14 cellular contexts compared by ENCODE assay signal in genomic region chr11:111745719-111746504, GRCh38. TPM values are rescaled to one million over a fixed set of nuclear protein-coding genes. Genes with fewer than 3 reads are reported as not detected.
DNase-seq lines count a peak whose midpoint lies in the region; TF ChIP-seq lines count a peak whose summit lies in the region.
"Had no signal": no experiment of that assay in that cellular context is flagged by ENCODE, and none has a peak within 500 bp of the region (broad histone marks: within the 10 kb centered on the region; RNA-seq: fewer than 3 reads in every experiment).

No MANE protein-coding gene starts in this region.

- no peak overlapping the region for H3K4me3 ChIP-seq in HEK293 (ENCODE audit: low read depth, low read length)
- no peak overlapping the region for H3K4me3 ChIP-seq in brain microvascular endothelial cell (ENCODE audit: low read depth, low read length)
- H3K4me3 ChIP-seq in uterus: no peak overlapping the region
- H3K4me3 ChIP-seq in CD4-positive, alpha-beta memory T cell (ENCODE audit: low read length in 2 of 2): no peak overlapping the region
- H3K4me3 ChIP-seq: psoas muscle had no signal

- H3K36me3 Mint-ChIP-seq in CD4-positive, alpha-beta memory T cell: peaks cover 62 to 82% of the 10 kb centered on the region in 2 donors

- H3K27ac ChIP-seq in HEK293 (ENCODE audit: extremely low read depth, low read depth, low read length): no peak overlapping the region
- H3K27ac ChIP-seq in brain microvascular endothelial cell: peak overlapping the region; percentile 85
- peak overlapping the region; percentile 49 to 71 for H3K27ac ChIP-seq in uterus
- no peak overlapping the region for H3K27ac ChIP-seq in CD4-positive, alpha-beta memory T cell (ENCODE audit: low read depth, low read length)
- H3K27ac ChIP-seq in substantia nigra (ENCODE audit: low read depth, low read length, poor library complexity, severe bottlenecking): no peak overlapping the region
- H3K27ac ChIP-seq: psoas muscle had no signal

- peaks cover 0 to 2% (median 0%) of the 10 kb centered on the region in 8 donors for H3K9me3 Mint-ChIP-seq in CD4-positive, alpha-beta memory T cell
- H3K9me3 Mint-ChIP-seq: activated T-helper 1 cell treated with anti-CD3 and anti-CD28 coated beads, Interleukin-12 subunit alpha, Interleukin-12 subunit beta, Interleukin-2, Interleukin-4 antibody, amounts not matched to agents 30 ng/mL and 10 ng/mL and 1 ng/mL, durations not matched to agents 14 hours and 24 hours and 36 hours; T-helper 1 cell treated with Interleukin-12 subunit alpha and Interleukin-12 subunit beta and Interleukin-4 antibody, amounts not matched to agents 30 μg/mL and 1 μg/mL, for 36 hours had no signal

- H3K4me3 Mint-ChIP-seq in CD4-positive, alpha-beta memory T cell: no peak overlapping the region
- H3K4me3 Mint-ChIP-seq: activated T-helper 1 cell treated with anti-CD3 and anti-CD28 coated beads, Interleukin-12 subunit alpha, Interleukin-12 subunit beta, Interleukin-2, Interleukin-4 antibody, amounts not matched to agents 30 ng/mL and 10 ng/mL and 1 ng/mL, durations not matched to agents 14 hours and 24 hours and 36 hours; T-helper 1 cell treated with Interleukin-12 subunit alpha and Interleukin-12 subunit beta and Interleukin-4 antibody, amounts not matched to agents 30 μg/mL and 1 μg/mL, for 36 hours had no signal

- intact Hi-C loops in uterus (cut with DNase I; ENCODE audit: low total_unique reads): no loop called here
- intact Hi-C loops in CD4-positive, alpha-beta memory T cell (cut with micrococcal nuclease): no loop called here

- peak overlapping the region in 2 of 7 donors; percentile 19 to 37 for H3K27ac Mint-ChIP-seq in CD4-positive, alpha-beta memory T cell
- H3K27ac Mint-ChIP-seq: activated T-helper 1 cell treated with anti-CD3 and anti-CD28 coated beads, Interleukin-12 subunit alpha, Interleukin-12 subunit beta, Interleukin-2, Interleukin-4 antibody, amounts not matched to agents 30 ng/mL and 10 ng/mL and 1 ng/mL, durations not matched to agents 14 hours and 24 hours and 36 hours; T-helper 1 cell treated with Interleukin-12 subunit alpha and Interleukin-12 subunit beta and Interleukin-4 antibody, amounts not matched to agents 30 μg/mL and 1 μg/mL, for 36 hours had no signal

- peaks cover 3 to 94% of the 10 kb centered on the region in 2 experiments; a peak in 2 of 3 replicates for H3K36me3 ChIP-seq in HEK293 (ENCODE audit: control insufficient read depth in 2 of 2, insufficient read depth in 1 of 2, low read length in 2 of 2)
- peaks cover 43% of the 10 kb centered on the region for H3K36me3 ChIP-seq in brain microvascular endothelial cell (replicated peaks)
- H3K36me3 ChIP-seq in uterus: no peaks in the 10 kb centered on the region
- H3K36me3 ChIP-seq in CD4-positive, alpha-beta memory T cell (ENCODE audit: insufficient read depth, low read length): peaks cover 67% of the 10 kb centered on the region

- no peak for TF ChIP-seq POLR2A in uterus (IDR thresholded peaks at IDR 0.05)

- H3K4me1 ChIP-seq in HEK293 (ENCODE audit: control insufficient read depth, insufficient read depth, low read length) (no peaks in the 10 kb centered on the region), uterus (no peaks in the 10 kb centered on the region)
- H3K4me1 ChIP-seq in CD4-positive, alpha-beta memory T cell (ENCODE audit: insufficient read depth, low read length): no peaks in the 10 kb centered on the region

- no peak for DNase-seq in brain microvascular endothelial cell
- DNase-seq in iris pigment epithelial cell (ENCODE audit: low read depth): peak; percentile 78
- no peak for DNase-seq in uterus
- DNase-seq in CD4-positive, alpha-beta memory T cell: no peak
- DNase-seq in substantia nigra (lab: John Stamatoyannopoulos, UW): no peak
- DNase-seq in activated CD4-positive, CD25-positive, alpha-beta regulatory T cell (lab: John Stamatoyannopoulos, UW): no peak
- DNase-seq: activated CD4-positive, alpha-beta T cell treated with anti-CD3 and anti-CD28 coated beads for 48 hours; aorta; midbrain; psoas muscle; stimulated activated naive CD8-positive, alpha-beta T cell treated with anti-CD3 and anti-CD28 coated beads, Interleukin-15, Interleukin-2, amounts not matched to agents 100 U/mL and 50 U/mL, for 24 hours had no signal

- CTCF ChIA-PET in HEK293 (lab: Yijun Ruan, JAX): no interaction called here
- CTCF ChIA-PET in CD4-positive, alpha-beta memory T cell (lab: Charles Lee; ENCODE audit: partially characterized antibody): interaction anchor here (1.2 kb wide), 1 partner anchor 30 kb away, joined by 4 read pairs; no protein-coding TSS in a partner anchor

- H3K9me3 ChIP-seq in HEK293 (ENCODE audit: control insufficient read depth, insufficient read depth, low read depth, low read length) (no peaks in the 10 kb centered on the region), uterus (no peaks in the 10 kb centered on the region)
- no peaks in the 10 kb centered on the region for H3K9me3 ChIP-seq in CD4-positive, alpha-beta memory T cell (ENCODE audit: control insufficient read depth in 1 of 2, low read length in 2 of 2)
- H3K9me3 ChIP-seq: psoas muscle had no signal

- H3K4me1 Mint-ChIP-seq in CD4-positive, alpha-beta memory T cell: peaks cover 0 to 13% (median 0%) of the 10 kb centered on the region in 4 donors

- TF ChIP-seq CTCF in HEK293 (tag by site-specific recombination; IDR thresholded peaks at IDR 0.05): no peak
- TF ChIP-seq CTCF in brain microvascular endothelial cell (IDR thresholded peaks at IDR 0.05; ENCODE audit: low read depth, low read length, missing control alignments): no peak
- TF ChIP-seq CTCF in uterus (IDR thresholded peaks at IDR 0.05): no peak

- H3K27me3 ChIP-seq in brain microvascular endothelial cell (replicated peaks): no peaks in the 10 kb centered on the region
- no peaks in the 10 kb centered on the region for H3K27me3 ChIP-seq in uterus
- no peaks in the 10 kb centered on the region for H3K27me3 ChIP-seq in CD4-positive, alpha-beta memory T cell (ENCODE audit: insufficient read depth, low read length)

- H3K27me3 Mint-ChIP-seq in CD4-positive, alpha-beta memory T cell: no peaks in the 10 kb centered on the region

- in situ Hi-C loops in brain microvascular endothelial cell (cut with HindIII; ENCODE audit: low pct_ligation_motif_present, low sequenced_read_pairs): no loop called here

- POLR2A ChIA-PET in HEK293 (lab: Yijun Ruan, JAX): no interaction called here
- POLR2A ChIA-PET in CD4-positive, alpha-beta memory T cell (lab: Charles Lee; ENCODE audit: partially characterized antibody): no interaction called here

TF ChIP-seq in HEK293, 187 proteins besides CTCF, POLR2A, EP300 and RAD21:
- TF ChIP-seq SCRT2 (tag by site-specific recombination; IDR thresholded peaks at IDR 0.05): no peak
- no peak for TF ChIP-seq ZNF623 (tag by site-specific recombination; IDR thresholded peaks at IDR 0.05)
- TF ChIP-seq ZNF146 (tag by site-specific recombination; IDR thresholded peaks at IDR 0.05): peak; percentile 95

RNA-seq across cellular contexts. Expression of gene PPP2R1B, which starts 20.3 kb away (rescaled TPM):
- total RNA-seq in uterus: 10 to 100 TPM; 12.0 to 30.0 (median 28.4) TPM
- 10 to 100 TPM; 38.9 to 39.1 TPM for total RNA-seq in CD4-positive, alpha-beta memory T cell
- 10 to 100 TPM; 18.4 to 27.9 TPM for polyA plus RNA-seq in CD4-positive, alpha-beta memory T cell

Comparison
In these comparisons a context has a peak if more than half of its experiments do, and no peak if none do; other contexts are left out.
1. H3K27ac ChIP-seq: peak in brain microvascular endothelial cell (single experiment) and uterus (2 of 2); none in HEK293 (single experiment), CD4-positive, alpha-beta memory T cell (single experiment) and substantia nigra (single experiment).